Comparison of ENCODE assay signal across 12 cellular contexts in the genomic region with DNA sequence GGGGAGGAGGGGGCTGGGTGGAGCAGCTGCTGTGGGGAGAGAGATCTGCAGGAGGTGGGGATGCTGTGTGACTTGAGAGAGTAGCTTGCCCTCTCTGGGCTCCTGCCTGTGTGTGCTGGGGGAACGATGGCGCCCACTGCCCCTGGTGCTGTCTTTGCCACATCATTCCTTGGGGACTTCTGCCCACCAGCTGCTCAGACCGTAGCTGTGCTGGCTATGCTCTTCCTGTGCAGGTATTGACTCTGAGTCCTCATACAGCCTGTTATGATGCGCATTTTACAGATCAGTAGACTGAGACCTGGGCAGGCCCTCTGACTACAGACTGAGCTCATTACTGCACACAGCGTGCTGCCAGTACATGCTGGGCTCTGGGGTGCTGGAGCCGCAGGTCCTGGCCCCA. TPM values are rescaled to one million over a fixed set of nuclear protein-coding genes. Genes with fewer than 3 reads are reported as not detected.
DNase-seq lines count a peak whose midpoint lies in the region; ATAC-seq and TF ChIP-seq lines count a peak whose summit lies in the region.
"Had no signal": no experiment of that assay in that cellular context is flagged by ENCODE, and none has a peak within 500 bp of the region (broad histone marks: within the 10 kb centered on the region; RNA-seq: fewer than 3 reads in every experiment).

No MANE protein-coding gene starts in this region.

- no peaks in the 10 kb centered on the region for H3K9me3 Mint-ChIP-seq in activated T-helper 1 cell treated with anti-CD3 and anti-CD28 coated beads, Interleukin-12 subunit alpha, Interleukin-12 subunit beta, Interleukin-2, Interleukin-4 antibody, amounts not matched to agents 30 ng/mL and 10 ng/mL and 1 ng/mL, durations not matched to agents 14 hours and 24 hours and 36 hours

- peaks cover 17% of the 10 kb centered on the region for H3K36me3 Mint-ChIP-seq in activated T-helper 1 cell treated with anti-CD3 and anti-CD28 coated beads, Interleukin-12 subunit alpha, Interleukin-12 subunit beta, Interleukin-2, Interleukin-4 antibody, amounts not matched to agents 30 ng/mL and 10 ng/mL and 1 ng/mL, durations not matched to agents 14 hours and 24 hours and 36 hours (ENCODE audit: low read depth)

- H3K27ac ChIP-seq in HEK293 (ENCODE audit: extremely low read depth, low read depth, low read length): no peak overlapping the region
- H3K27ac ChIP-seq in layer of hippocampus (ENCODE audit: low read depth, low read length): peak overlapping the region; percentile 75
- H3K27ac ChIP-seq in skin epidermis: peak overlapping the region in 14 of 21 experiments; percentile 2 to 78 (median 43)
- H3K27ac ChIP-seq: SJSA1 had no signal

- H3K4me1 ChIP-seq in HEK293 (ENCODE audit: control insufficient read depth, insufficient read depth, low read length): no peaks in the 10 kb centered on the region
- H3K4me1 ChIP-seq: SJSA1 had no signal

- H3K4me3 ChIP-seq in HEK293 (ENCODE audit: low read depth, low read length) (no peak overlapping the region), skin epidermis (no peak overlapping the region)
- H3K4me3 ChIP-seq: SJSA1 had no signal

- H3K36me3 ChIP-seq in HEK293 (ENCODE audit: control insufficient read depth in 2 of 2, insufficient read depth in 1 of 2, low read length in 2 of 2): peaks cover 5 to 43% of the 10 kb centered on the region in 2 experiments; a peak in 2 of 3 replicates

- no peak for DNase-seq in activated T-helper 1 cell treated with anti-CD3 and anti-CD28 coated beads, Interleukin-12 subunit alpha, Interleukin-12 subunit beta, Interleukin-2, Interleukin-4 antibody, amounts not matched to agents 30 ng/mL and 10 ng/mL and 1 ng/mL, durations not matched to agents 14 hours and 24 hours and 36 hours (ENCODE audit: low spot score)
- no peak for DNase-seq in stimulated activated naive CD4-positive, alpha-beta T cell treated with Interleukin-2 at 50 U/mL for 16 hours (lab: John Stamatoyannopoulos, UW)
- no peak for DNase-seq in GM13977 (ENCODE audit: low spot score)
- DNase-seq: activated T-cell treated with anti-CD3 and anti-CD28 coated beads for 4 hours, DMS53, Karpas-422 had no signal

- no peak overlapping the region for H3K4me3 Mint-ChIP-seq in activated T-helper 1 cell treated with anti-CD3 and anti-CD28 coated beads, Interleukin-12 subunit alpha, Interleukin-12 subunit beta, Interleukin-2, Interleukin-4 antibody, amounts not matched to agents 30 ng/mL and 10 ng/mL and 1 ng/mL, durations not matched to agents 14 hours and 24 hours and 36 hours

- TF ChIP-seq CTCF in HEK293 (tag by site-specific recombination; IDR thresholded peaks at IDR 0.05) (no peak), GM13977 (IDR thresholded peaks at IDR 0.05; ENCODE audit: extremely low read depth, insufficient read depth, missing control alignments) (no peak)

- no peaks in the 10 kb centered on the region for H3K27me3 ChIP-seq in layer of hippocampus (ENCODE audit: control insufficient read depth, insufficient read depth, low read length)
- H3K27me3 ChIP-seq: SJSA1 had no signal

- POLR2A ChIA-PET in HEK293 (lab: Yijun Ruan, JAX): no interaction called here

- CTCF ChIA-PET in HEK293 (lab: Yijun Ruan, JAX): interaction anchor here (0.8 to 1.1 kb wide), 2 partner anchors 11 to 68 kb away, joined by 3 to 4 read pairs; a partner anchor contains a TSS

- intact Hi-C loops in activated T-helper 1 cell treated with anti-CD3 and anti-CD28 coated beads, Interleukin-12 subunit alpha, Interleukin-12 subunit beta, Interleukin-2, Interleukin-4 antibody, amounts not matched to agents 30 ng/mL and 10 ng/mL and 1 ng/mL, durations not matched to agents 14 hours and 24 hours and 36 hours (cut with micrococcal nuclease): no loop called here

- peaks cover 50% of the 10 kb centered on the region for H3K4me1 Mint-ChIP-seq in activated T-helper 1 cell treated with anti-CD3 and anti-CD28 coated beads, Interleukin-12 subunit alpha, Interleukin-12 subunit beta, Interleukin-2, Interleukin-4 antibody, amounts not matched to agents 30 ng/mL and 10 ng/mL and 1 ng/mL, durations not matched to agents 14 hours and 24 hours and 36 hours (ENCODE audit: low read depth)

- H3K27ac Mint-ChIP-seq in activated T-helper 1 cell treated with anti-CD3 and anti-CD28 coated beads, Interleukin-12 subunit alpha, Interleukin-12 subunit beta, Interleukin-2, Interleukin-4 antibody, amounts not matched to agents 30 ng/mL and 10 ng/mL and 1 ng/mL, durations not matched to agents 14 hours and 24 hours and 36 hours: peak overlapping the region; percentile 15

- in situ Hi-C loops in GM13977 (cut with MboI; ENCODE audit: low pct_unique_long_range_greater_than_20kb, low sequenced_read_pairs, unreplicated experiment): no loop called here

- ATAC-seq in HG03439 (IDR thresholded peaks at IDR 0.05; ENCODE audit: unreplicated experiment) (no peak), GM19035 (IDR thresholded peaks at IDR 0.05; ENCODE audit: unreplicated experiment) (no peak)

- no peaks in the 10 kb centered on the region for H3K27me3 Mint-ChIP-seq in activated T-helper 1 cell treated with anti-CD3 and anti-CD28 coated beads, Interleukin-12 subunit alpha, Interleukin-12 subunit beta, Interleukin-2, Interleukin-4 antibody, amounts not matched to agents 30 ng/mL and 10 ng/mL and 1 ng/mL, durations not matched to agents 14 hours and 24 hours and 36 hours (ENCODE audit: insufficient read depth)

- H3K9me3 ChIP-seq in HEK293 (ENCODE audit: control insufficient read depth, insufficient read depth, low read depth, low read length): no peaks in the 10 kb centered on the region
- H3K9me3 ChIP-seq: SJSA1 had no signal

TF ChIP-seq in HEK293, 187 proteins besides CTCF, POLR2A, EP300 and RAD21:
- TF ChIP-seq ZNF292 (tag by site-specific recombination; IDR thresholded peaks at IDR 0.05; ENCODE audit: borderline replicate concordance, low read depth) (no peak), ZNF768 (tag by site-specific recombination; IDR thresholded peaks at IDR 0.05) (peak; percentile 82; the same call in 1 of the 2 replicates)

RNA-seq across cellular contexts. Expression of a gene that starts 51.1 kb away (rescaled TPM):
- total RNA-seq in activated T-helper 1 cell treated with anti-CD3 and anti-CD28 coated beads, Interleukin-12 subunit alpha, Interleukin-12 subunit beta, Interleukin-2, Interleukin-4 antibody, amounts not matched to agents 30 ng/mL and 10 ng/mL and 1 ng/mL, durations not matched to agents 14 hours and 24 hours and 36 hours: 236 and 240 TPM in 2 replicates
